Comparison of ENCODE assay signal across 23 cellular contexts in genomic region chr6:91462236-91462635, GRCh38.
"Had no signal": no experiment of that assay in that cellular context is flagged by ENCODE, and none has a peak within 500 bp of the region (broad histone marks: within the 10 kb centered on the region; RNA-seq: fewer than 3 reads in every experiment).

No MANE protein-coding gene starts in this region.

- DNase-seq: activated CD4-positive, CD25-positive, alpha-beta regulatory T cell treated with anti-CD3 and anti-CD28 coated beads, Interleukin-2, amount 50 U/mL, for 72 hours; activated CD8-positive, alpha-beta memory T cell treated with anti-CD3 and anti-CD28 coated beads, Interleukin-2, amount 50 U/mL, for 4 hours; activated T-cell treated with anti-CD3 and anti-CD28 coated beads, Interleukin-2, amount 50 U/mL, for 24 hours; amniotic stem cell; body of pancreas; caudate nucleus; dorsolateral prefrontal cortex; head of caudate nucleus; islet precursor cell; natural killer cell; stimulated activated CD4-positive, alpha-beta T cell treated with anti-CD3 and anti-CD28 coated beads, Interleukin-4, amount 100 ng/mL, for 24 hours; stimulated activated naive CD4-positive, alpha-beta T cell treated with Interleukin-2 at 50 U/mL for 16 hours; WERI-Rb-1 had no signal

- H3K36me3 ChIP-seq: esophagus muscularis mucosa, gastroesophageal sphincter, prostate gland, right atrium auricular region, thoracic aorta, vagina, WERI-Rb-1 had no signal

- H3K4me1 ChIP-seq: body of pancreas, gastroesophageal sphincter, prostate gland, right atrium auricular region, vagina had no signal

- H3K27ac ChIP-seq: body of pancreas, dorsolateral prefrontal cortex, esophagus muscularis mucosa, gastroesophageal sphincter, prostate gland, right atrium auricular region, thoracic aorta, vagina, WERI-Rb-1 had no signal

- ATAC-seq: activated naive CD4-positive, alpha-beta T cell treated with anti-CD3 and anti-CD28 coated beads, Interleukin-2, amount 50 U/mL, for 72 hours; activated T-helper 17 cell treated with anti-CD3 and anti-CD28 coated beads, Interleukin-2, amount 50 U/mL, for 72 hours; body of pancreas; gastroesophageal sphincter; left lobe of liver; natural killer cell had no signal

- H3K27me3 ChIP-seq: body of pancreas, dorsolateral prefrontal cortex, esophagus muscularis mucosa, gastroesophageal sphincter, right atrium auricular region, vagina had no signal

- H3K9me3 ChIP-seq: body of pancreas, esophagus muscularis mucosa, gastroesophageal sphincter, prostate gland, right atrium auricular region, thoracic aorta, vagina had no signal

- H3K4me3 ChIP-seq: body of pancreas, dorsolateral prefrontal cortex, esophagus muscularis mucosa, gastroesophageal sphincter, lung, prostate gland, right atrium auricular region, thoracic aorta, vagina had no signal
